12 cellular contexts compared by ENCODE assay signal in the genomic region with DNA sequence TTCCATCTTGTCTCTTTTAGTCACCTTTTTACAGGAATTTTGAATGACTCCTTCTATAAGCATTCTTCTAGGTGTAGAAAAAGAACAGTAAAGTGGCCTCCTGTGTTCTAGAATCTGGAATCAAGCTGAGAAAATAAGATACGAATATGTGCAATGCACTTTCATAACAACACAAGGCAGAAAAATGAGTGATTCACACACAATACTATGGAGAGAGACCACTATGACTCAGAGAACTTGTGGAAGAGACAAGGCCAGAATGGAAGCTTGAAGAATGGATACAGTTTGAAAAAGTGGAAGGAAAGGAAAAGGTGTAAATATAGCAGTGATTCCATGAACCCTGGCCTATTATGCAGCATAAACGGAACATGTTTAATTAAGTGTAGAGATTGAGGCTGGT. TPM values are rescaled to one million over a fixed set of nuclear protein-coding genes. Genes with fewer than 3 reads are reported as not detected.
DNase-seq lines count a peak whose midpoint lies in the region; ATAC-seq and TF ChIP-seq lines count a peak whose summit lies in the region.
"Had no signal": no experiment of that assay in that cellular context is flagged by ENCODE, and none has a peak within 500 bp of the region (broad histone marks: within the 10 kb centered on the region; RNA-seq: fewer than 3 reads in every experiment).

No MANE protein-coding gene starts in this region.

- intact Hi-C loops in right lobe of liver (cut with DNase I), result no loop called here

- H3K9me2 ChIP-seq in SU-DHL-6 (replicated peaks; ENCODE audit: insufficient read depth, low read length), result no peaks in the 10 kb centered on the region

- H3K4me1 ChIP-seq in ACC112 (ENCODE audit: control insufficient read depth, insufficient read depth, low read length, unreplicated experiment) (peaks cover 16% of the 10 kb centered on the region), fibroblast of lung (ENCODE audit: control insufficient read depth, extremely low read depth, insufficient read depth, low read length) (no peaks in the 10 kb centered on the region), right lobe of liver (no peaks in the 10 kb centered on the region)

- peak overlapping the region; percentile 69 for H3K27ac ChIP-seq in ACC112 (ENCODE audit: low read depth, low read length)
- no peak overlapping the region for H3K27ac ChIP-seq in SU-DHL-6 (ENCODE audit: low read depth, low read length)
- no peak overlapping the region for H3K27ac ChIP-seq in fibroblast of lung (ENCODE audit: insufficient read depth, low read length)
- H3K27ac ChIP-seq in right lobe of liver, result no peak overlapping the region
- H3K27ac ChIP-seq: BLaER1 treated with 17β-estradiol and CSF1 and Interleukin-3, amounts not matched to agents 10 nM and 100 nM had no signal

- H2AFZ ChIP-seq in ACC112 (ENCODE audit: low read length, unreplicated experiment) (peak overlapping the region; percentile 81), SU-DHL-6 (ENCODE audit: low read depth, low read length, severe bottlenecking) (peak overlapping the region; percentile 37), fibroblast of lung (ENCODE audit: low read length) (no peak overlapping the region)

- no peaks in the 10 kb centered on the region for H4K20me1 ChIP-seq in SU-DHL-6 (ENCODE audit: low read depth, low read length)
- no peaks in the 10 kb centered on the region for H4K20me1 ChIP-seq in fibroblast of lung (ENCODE audit: control insufficient read depth, extremely low read depth, insufficient read depth, low read length)
- H4K20me1 ChIP-seq: BLaER1 treated with 17β-estradiol and CSF1 and Interleukin-3, amounts not matched to agents 10 nM and 100 nM had no signal

- H3K79me2 ChIP-seq in ACC112 (ENCODE audit: control insufficient read depth, insufficient read depth, low read length, unreplicated experiment) (no peaks in the 10 kb centered on the region), SU-DHL-6 (ENCODE audit: insufficient read depth, low read length) (no peaks in the 10 kb centered on the region), fibroblast of lung (ENCODE audit: control insufficient read depth, insufficient read depth, low read length) (no peaks in the 10 kb centered on the region)

- TF ChIP-seq CTCF in SU-DHL-6 (IDR thresholded peaks at IDR 0.05; ENCODE audit: insufficient read depth, low read length, poor library complexity, severe bottlenecking), result no peak
- no peak for TF ChIP-seq CTCF in fibroblast of lung (conservative IDR thresholded peaks at IDR 0.05 in 1 of 2, IDR thresholded peaks at IDR 0.05 in 1 of 2; ENCODE audit: low read depth in 1 of 2, low read length in 2 of 2)
- no peak for TF ChIP-seq CTCF in right lobe of liver (IDR thresholded peaks at IDR 0.05)

- H3K27me3 ChIP-seq in ACC112 (ENCODE audit: insufficient read depth, low read length) (no peaks in the 10 kb centered on the region), SU-DHL-6 (ENCODE audit: low read length) (no peaks in the 10 kb centered on the region), fibroblast of lung (ENCODE audit: control insufficient read depth, insufficient read depth, low read length) (no peaks in the 10 kb centered on the region), right lobe of liver (no peaks in the 10 kb centered on the region)
- H3K27me3 ChIP-seq: BLaER1 treated with 17β-estradiol and CSF1 and Interleukin-3, amounts not matched to agents 10 nM and 100 nM had no signal

- no peaks in the 10 kb centered on the region for H3F3A ChIP-seq in SU-DHL-6 (ENCODE audit: insufficient read depth)

- 53% methylated on average over 2 of the region's 2 CpGs for WGBS in right lobe of liver (ENCODE audit: insufficient coverage, low coverage, low lambda C conversion rate, missing lambda C conversion rate)

- ATAC-seq in HG03135 (IDR thresholded peaks at IDR 0.05; ENCODE audit: unreplicated experiment) (no peak), HG02623 (IDR thresholded peaks at IDR 0.05; ENCODE audit: unreplicated experiment) (no peak), right lobe of liver (no peak), HG03108 (IDR thresholded peaks at IDR 0.05; ENCODE audit: unreplicated experiment) (no peak)

- H3K4me3 ChIP-seq in ACC112 (ENCODE audit: low read depth, low read length), result peak overlapping the region; percentile 69
- no peak overlapping the region for H3K4me3 ChIP-seq in SU-DHL-6 (ENCODE audit: insufficient read depth, low read length, poor library complexity, severe bottlenecking)
- H3K4me3 ChIP-seq in fibroblast of lung (replicated peaks in 1 of 4; ENCODE audit: control extremely low read depth in 1 of 4, insufficient read depth in 1 of 4, low read depth in 3 of 4, low read length in 4 of 4), result no peak overlapping the region
- H3K4me3 ChIP-seq in right lobe of liver, result no peak overlapping the region
- H3K4me3 ChIP-seq: BLaER1 treated with 17β-estradiol and CSF1 and Interleukin-3, amounts not matched to agents 10 nM and 100 nM; mucosa of descending colon had no signal

- H3K9me3 ChIP-seq in SU-DHL-6 (ENCODE audit: insufficient read depth, low read length), result no peaks in the 10 kb centered on the region
- no peaks in the 10 kb centered on the region for H3K9me3 ChIP-seq in fibroblast of lung (ENCODE audit: control insufficient read depth, insufficient read depth, low read depth, low read length)
- H3K9me3 ChIP-seq in right lobe of liver, result no peaks in the 10 kb centered on the region
- H3K9me3 ChIP-seq: BLaER1 treated with 17β-estradiol and CSF1 and Interleukin-3, amounts not matched to agents 10 nM and 100 nM; mucosa of descending colon had no signal

- DNase-seq in H4 (ENCODE audit: low spot score) (peak; percentile 27), fibroblast of lung (ENCODE audit: low read depth in 2 of 2) (peak; percentile 52 to 60), right lobe of liver (no peak)
- DNase-seq: foreskin melanocyte, NCI-H345 had no signal

- H3K4me2 ChIP-seq in SU-DHL-6 (ENCODE audit: low read depth, low read length, poor library complexity, severe bottlenecking), result peak overlapping the region; percentile 50
- H3K4me2 ChIP-seq in fibroblast of lung (ENCODE audit: extremely low read depth, insufficient read depth, low read length), result no peak overlapping the region

- H3K36me3 ChIP-seq in ACC112 (ENCODE audit: insufficient read depth, low read length) (no peaks in the 10 kb centered on the region), SU-DHL-6 (ENCODE audit: low read length) (no peaks in the 10 kb centered on the region), fibroblast of lung (ENCODE audit: control insufficient read depth, insufficient read depth, low read length) (no peaks in the 10 kb centered on the region), right lobe of liver (no peaks in the 10 kb centered on the region)
- H3K36me3 ChIP-seq: BLaER1 treated with 17β-estradiol and CSF1 and Interleukin-3, amounts not matched to agents 10 nM and 100 nM had no signal

- no peak for TF ChIP-seq POLR2A in right lobe of liver (IDR thresholded peaks at IDR 0.05)

- H3K9ac ChIP-seq in SU-DHL-6 (ENCODE audit: low read length) (no peak overlapping the region), fibroblast of lung (ENCODE audit: insufficient read depth, low read length) (no peak overlapping the region)
- H3K9ac ChIP-seq: BLaER1 treated with 17β-estradiol and CSF1 and Interleukin-3, amounts not matched to agents 10 nM and 100 nM had no signal

RNA-seq across cellular contexts. Expression of a gene that starts 57.1 kb away (rescaled TPM):
- total RNA-seq in H4 (2014; rRNA removed; shearing (Covaris generic)), result 0.08 and 0.58 TPM in 2 replicates
- not detected in 2 replicates for total RNA-seq in fibroblast of lung
- polyA plus RNA-seq in fibroblast of lung, result not detected in 2 replicates
- polyA plus RNA-seq in fibroblast of lung (2012), result not detected in 2 replicates
- polyA minus RNA-seq in fibroblast of lung (ENCODE audit: low replicate concordance), result not detected in 2 replicates
- 1 to 10 TPM; 1.2 to 7.4 (median 3.0) TPM for total RNA-seq in right lobe of liver

Comparison
In these comparisons a context has a peak if more than half of its experiments do, and no peak if none do; other contexts are left out.
1. DNase-seq: peak in H4 (single experiment) and fibroblast of lung (2 of 2); none in right lobe of liver (0 of 3).